In the genomic region with DNA sequence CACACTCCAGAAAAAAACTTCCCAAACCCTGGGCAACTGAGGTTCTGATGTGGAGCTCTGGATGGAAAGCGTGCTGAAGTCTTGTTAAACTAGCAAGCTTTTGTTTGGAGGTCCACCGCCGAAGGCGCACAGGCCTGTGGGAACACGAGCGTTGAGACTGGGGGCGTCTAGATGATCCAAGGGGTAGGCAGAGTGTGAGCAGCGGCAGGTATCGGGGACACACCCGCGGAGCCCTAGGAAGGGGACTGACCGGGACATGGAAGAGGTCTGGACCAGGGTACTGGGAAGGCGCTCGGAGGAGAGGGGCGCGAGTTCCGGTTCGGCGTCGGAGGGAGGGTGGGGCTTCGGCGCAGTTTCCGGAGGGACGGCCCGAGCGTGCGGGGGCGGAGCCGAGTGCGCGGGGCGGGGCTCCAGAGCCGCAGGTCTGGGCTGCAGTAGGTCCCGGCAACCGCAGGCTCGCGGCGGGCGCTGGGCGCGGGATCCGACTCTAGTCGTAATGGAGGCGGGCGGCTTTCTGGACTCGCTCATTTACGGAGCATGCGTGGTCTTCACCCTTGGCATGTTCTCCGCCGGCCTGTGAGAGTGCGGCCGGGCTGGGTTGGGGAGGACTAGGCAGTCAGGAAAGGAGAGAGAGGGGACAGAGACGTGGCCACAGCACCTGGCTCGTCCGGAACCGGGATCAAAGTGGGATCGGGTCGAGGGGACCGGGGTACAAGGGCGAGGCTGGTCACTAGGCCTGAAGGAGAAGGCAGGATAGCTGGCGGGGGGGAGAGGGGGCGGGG, we compare ENCODE assay signal across 1 cellular context.
TF ChIP-seq lines count a peak whose summit lies in the region.

A gene with protein sequence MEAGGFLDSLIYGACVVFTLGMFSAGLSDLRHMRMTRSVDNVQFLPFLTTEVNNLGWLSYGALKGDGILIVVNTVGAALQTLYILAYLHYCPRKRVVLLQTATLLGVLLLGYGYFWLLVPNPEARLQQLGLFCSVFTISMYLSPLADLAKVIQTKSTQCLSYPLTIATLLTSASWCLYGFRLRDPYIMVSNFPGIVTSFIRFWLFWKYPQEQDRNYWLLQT (plus strand): TSS at position 437 of the 782 bp plus-strand sequence. CDS start 60 bp downstream, at position 497.

TF ChIP-seq in K562, 482 proteins besides CTCF, POLR2A, EP300 and RAD21 (continued from another document and continues in another):
- TF ChIP-seq, protein P1, sequence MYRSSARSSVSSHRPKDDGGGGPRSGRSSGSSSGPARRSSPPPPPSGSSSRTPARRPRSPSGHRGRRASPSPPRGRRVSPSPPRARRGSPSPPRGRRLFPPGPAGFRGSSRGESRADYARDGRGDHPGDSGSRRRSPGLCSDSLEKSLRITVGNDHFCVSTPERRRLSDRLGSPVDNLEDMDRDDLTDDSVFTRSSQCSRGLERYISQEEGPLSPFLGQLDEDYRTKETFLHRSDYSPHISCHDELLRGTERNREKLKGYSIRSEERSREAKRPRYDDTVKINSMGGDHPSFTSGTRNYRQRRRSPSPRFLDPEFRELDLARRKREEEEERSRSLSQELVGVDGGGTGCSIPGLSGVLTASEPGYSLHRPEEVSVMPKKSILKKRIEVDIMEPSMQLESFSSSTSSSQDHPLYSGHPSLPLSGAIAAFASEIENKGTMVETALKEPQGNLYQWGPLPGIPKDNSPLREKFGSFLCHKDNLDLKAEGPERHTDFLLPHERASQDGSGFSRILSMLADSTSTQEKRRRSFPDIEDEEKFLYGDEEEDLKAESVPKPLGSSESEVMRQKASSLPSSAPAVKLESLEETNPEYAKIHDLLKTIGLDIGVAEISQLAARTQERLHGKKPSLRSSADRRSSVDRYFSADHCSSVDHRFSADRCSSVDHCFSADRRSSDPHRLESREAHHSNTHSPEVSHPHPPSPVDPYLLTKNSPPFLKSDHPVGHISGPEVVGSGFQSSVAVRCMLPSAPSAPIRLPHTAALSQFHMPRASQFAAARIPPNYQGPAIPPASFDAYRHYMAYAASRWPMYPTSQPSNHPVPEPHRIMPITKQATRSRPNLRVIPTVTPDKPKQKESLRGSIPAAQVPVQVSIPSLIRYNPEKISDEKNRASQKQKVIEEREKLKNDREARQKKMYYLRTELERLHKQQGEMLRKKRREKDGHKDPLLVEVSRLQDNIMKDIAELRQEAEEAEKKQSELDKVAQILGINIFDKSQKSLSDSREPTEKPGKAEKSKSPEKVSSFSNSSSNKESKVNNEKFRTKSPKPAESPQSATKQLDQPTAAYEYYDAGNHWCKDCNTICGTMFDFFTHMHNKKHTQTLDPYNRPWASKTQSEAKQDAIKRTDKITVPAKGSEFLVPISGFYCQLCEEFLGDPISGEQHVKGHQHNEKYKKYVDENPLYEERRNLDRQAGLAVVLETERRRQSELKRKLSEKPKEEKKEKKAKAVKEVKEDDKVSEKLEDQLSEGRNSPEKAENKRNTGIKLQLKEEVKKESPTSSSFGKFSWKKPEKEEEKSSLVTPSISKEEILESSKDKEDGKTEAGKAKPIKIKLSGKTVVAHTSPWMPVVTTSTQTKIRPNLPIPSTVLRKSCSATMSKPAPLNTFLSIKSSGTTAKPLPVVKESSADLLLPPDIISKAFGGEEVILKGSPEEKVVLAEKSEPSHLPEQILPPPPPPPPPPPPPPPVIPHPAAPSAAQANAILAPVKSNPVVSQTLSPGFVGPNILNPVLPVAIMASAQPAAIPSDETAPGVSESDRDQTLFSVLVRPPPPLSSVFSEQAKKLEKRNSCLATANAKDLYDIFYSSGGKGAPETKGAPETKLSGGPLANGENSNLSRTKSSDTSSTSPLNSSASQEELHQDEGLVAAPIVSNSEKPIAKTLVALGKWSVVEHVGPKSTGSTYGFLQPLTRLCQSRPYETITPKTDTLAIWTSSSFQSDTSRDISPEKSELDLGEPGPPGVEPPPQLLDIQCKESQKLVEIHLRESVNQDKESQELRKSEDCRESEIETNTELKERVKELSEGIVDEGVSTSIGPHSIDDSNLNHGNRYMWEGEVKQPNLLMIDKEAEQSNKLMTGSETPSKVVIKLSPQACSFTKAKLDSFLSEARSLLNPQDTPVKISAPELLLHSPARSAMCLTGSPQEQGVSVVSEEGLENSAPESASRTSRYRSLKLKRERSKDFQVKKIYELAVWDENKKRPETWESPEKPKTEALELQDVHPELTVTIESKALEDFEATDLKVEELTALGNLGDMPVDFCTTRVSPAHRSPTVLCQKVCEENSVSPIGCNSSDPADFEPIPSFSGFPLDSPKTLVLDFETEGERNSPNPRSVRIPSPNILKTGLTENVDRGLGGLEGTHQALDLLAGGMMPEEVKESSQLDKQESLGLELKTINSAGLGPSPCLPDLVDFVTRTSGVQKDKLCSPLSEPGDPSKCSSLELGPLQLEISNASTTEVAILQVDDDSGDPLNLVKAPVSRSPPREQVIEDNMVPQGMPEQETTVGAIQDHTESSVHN (IDR thresholded peaks at IDR 0.05; ENCODE audit: borderline replicate concordance in 1 of 2, low read depth in 1 of 2), result 0 out of 4 replicates have a peak, but pooled peaks of 1 of the 2 experiments have one; percentile 4
- TF ChIP-seq, protein P2, sequence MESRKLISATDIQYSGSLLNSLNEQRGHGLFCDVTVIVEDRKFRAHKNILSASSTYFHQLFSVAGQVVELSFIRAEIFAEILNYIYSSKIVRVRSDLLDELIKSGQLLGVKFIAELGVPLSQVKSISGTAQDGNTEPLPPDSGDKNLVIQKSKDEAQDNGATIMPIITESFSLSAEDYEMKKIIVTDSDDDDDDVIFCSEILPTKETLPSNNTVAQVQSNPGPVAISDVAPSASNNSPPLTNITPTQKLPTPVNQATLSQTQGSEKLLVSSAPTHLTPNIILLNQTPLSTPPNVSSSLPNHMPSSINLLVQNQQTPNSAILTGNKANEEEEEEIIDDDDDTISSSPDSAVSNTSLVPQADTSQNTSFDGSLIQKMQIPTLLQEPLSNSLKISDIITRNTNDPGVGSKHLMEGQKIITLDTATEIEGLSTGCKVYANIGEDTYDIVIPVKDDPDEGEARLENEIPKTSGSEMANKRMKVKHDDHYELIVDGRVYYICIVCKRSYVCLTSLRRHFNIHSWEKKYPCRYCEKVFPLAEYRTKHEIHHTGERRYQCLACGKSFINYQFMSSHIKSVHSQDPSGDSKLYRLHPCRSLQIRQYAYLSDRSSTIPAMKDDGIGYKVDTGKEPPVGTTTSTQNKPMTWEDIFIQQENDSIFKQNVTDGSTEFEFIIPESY (CRISPR knock-in tag; IDR thresholded peaks at IDR 0.05), result no peak
- TF ChIP-seq SMAD2 (IDR thresholded peaks at IDR 0.05; ENCODE audit: low read depth, low read length) (no peak), NCOA2 (IDR thresholded peaks at IDR 0.05; ENCODE audit: partially characterized antibody in 2 of 2) (no peak), RAD51 (IDR thresholded peaks at IDR 0.05; ENCODE audit: borderline replicate concordance, low read depth) (no peak), ZNF507 (tag; conservative IDR thresholded peaks at IDR 0.05) (no peak), TAF9B (IDR thresholded peaks at IDR 0.05; ENCODE audit: partially characterized antibody) (peak; percentile 80), EGR1 (conservative IDR thresholded peaks at IDR 0.05) (peak; percentile 94), DIDO1 (tag; IDR thresholded peaks at IDR 0.05; ENCODE audit: low read depth) (peak; percentile 47; the same call in 1 of the 2 replicates), LARP7 (IDR thresholded peaks at IDR 0.05) (peak; percentile 20; the same call in 1 of the 2 replicates), TOE1 (IDR thresholded peaks at IDR 0.05; ENCODE audit: borderline replicate concordance) (0 out of 2 replicates have a peak, but pooled peaks have one; percentile 47), TOE1 (CRISPR knock-in tag; IDR thresholded peaks at IDR 0.05; ENCODE audit: borderline replicate concordance, low read depth) (no peak), ARID1B (IDR thresholded peaks at IDR 0.05) (0 out of 2 replicates have a peak, but pooled peaks have one; percentile 42), HMGN3 (IDR thresholded peaks at IDR 0.05; ENCODE audit: borderline replicate concordance, extremely low read depth, insufficient read length, low read depth, low read length) (peak; percentile 83), MYBL2 (IDR thresholded peaks at IDR 0.05; ENCODE audit: low read depth) (no peak), MYBL2 (CRISPR knock-in tag; IDR thresholded peaks at IDR 0.05; ENCODE audit: borderline replicate concordance) (no peak), ZNF695 (CRISPR knock-in tag; IDR thresholded peaks at IDR 0.05) (no peak), ZNF699 (CRISPR knock-in tag; IDR thresholded peaks at IDR 0.05; ENCODE audit: insufficient replicate concordance) (no peak), CHD1 (IDR thresholded peaks at IDR 0.05; ENCODE audit: low read length) (peak; percentile 66), POLR2G (IDR thresholded peaks at IDR 0.05; ENCODE audit: low read depth, low read length) (peak; percentile 92), CREM (IDR thresholded peaks at IDR 0.05; ENCODE audit: low read depth) (peak; percentile 78), FOXM1 (IDR thresholded peaks at IDR 0.05; ENCODE audit: low read depth) (no peak), FOXM1 (CRISPR knock-in tag; IDR thresholded peaks at IDR 0.05; ENCODE audit: low read depth) (0 out of 2 replicates have a peak, but pooled peaks have one; percentile 56), JUNB (CRISPR knock-in tag; conservative IDR thresholded peaks at IDR 0.05) (no peak)
- TF ChIP-seq, protein P3, sequence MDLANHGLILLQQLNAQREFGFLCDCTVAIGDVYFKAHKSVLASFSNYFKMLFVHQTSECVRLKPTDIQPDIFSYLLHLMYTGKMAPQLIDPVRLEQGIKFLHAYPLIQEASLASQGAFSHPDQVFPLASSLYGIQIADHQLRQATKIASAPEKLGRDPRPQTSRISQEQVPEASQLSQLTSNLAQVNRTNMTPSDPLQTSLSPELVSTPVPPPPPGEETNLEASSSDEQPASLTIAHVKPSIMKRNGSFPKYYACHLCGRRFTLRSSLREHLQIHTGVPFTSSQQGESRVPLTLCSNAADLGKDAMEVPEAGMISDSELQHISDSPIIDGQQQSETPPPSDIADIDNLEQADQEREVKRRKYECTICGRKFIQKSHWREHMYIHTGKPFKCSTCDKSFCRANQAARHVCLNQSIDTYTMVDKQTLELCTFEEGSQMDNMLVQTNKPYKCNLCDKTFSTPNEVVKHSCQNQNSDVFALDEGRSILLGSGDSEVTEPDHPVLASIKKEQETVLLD (IDR thresholded peaks at IDR 0.05), result 0 out of 2 replicates have a peak, but pooled peaks have one; percentile 11
- TF ChIP-seq, protein P4, sequence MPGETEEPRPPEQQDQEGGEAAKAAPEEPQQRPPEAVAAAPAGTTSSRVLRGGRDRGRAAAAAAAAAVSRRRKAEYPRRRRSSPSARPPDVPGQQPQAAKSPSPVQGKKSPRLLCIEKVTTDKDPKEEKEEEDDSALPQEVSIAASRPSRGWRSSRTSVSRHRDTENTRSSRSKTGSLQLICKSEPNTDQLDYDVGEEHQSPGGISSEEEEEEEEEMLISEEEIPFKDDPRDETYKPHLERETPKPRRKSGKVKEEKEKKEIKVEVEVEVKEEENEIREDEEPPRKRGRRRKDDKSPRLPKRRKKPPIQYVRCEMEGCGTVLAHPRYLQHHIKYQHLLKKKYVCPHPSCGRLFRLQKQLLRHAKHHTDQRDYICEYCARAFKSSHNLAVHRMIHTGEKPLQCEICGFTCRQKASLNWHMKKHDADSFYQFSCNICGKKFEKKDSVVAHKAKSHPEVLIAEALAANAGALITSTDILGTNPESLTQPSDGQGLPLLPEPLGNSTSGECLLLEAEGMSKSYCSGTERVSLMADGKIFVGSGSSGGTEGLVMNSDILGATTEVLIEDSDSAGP (CRISPR knock-in tag; IDR thresholded peaks at IDR 0.05), result no peak
- TF ChIP-seq, protein P5, sequence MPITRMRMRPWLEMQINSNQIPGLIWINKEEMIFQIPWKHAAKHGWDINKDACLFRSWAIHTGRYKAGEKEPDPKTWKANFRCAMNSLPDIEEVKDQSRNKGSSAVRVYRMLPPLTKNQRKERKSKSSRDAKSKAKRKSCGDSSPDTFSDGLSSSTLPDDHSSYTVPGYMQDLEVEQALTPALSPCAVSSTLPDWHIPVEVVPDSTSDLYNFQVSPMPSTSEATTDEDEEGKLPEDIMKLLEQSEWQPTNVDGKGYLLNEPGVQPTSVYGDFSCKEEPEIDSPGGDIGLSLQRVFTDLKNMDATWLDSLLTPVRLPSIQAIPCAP (CRISPR knock-in tag; IDR thresholded peaks at IDR 0.05; ENCODE audit: borderline replicate concordance), result no peak
- TF ChIP-seq, protein P6, sequence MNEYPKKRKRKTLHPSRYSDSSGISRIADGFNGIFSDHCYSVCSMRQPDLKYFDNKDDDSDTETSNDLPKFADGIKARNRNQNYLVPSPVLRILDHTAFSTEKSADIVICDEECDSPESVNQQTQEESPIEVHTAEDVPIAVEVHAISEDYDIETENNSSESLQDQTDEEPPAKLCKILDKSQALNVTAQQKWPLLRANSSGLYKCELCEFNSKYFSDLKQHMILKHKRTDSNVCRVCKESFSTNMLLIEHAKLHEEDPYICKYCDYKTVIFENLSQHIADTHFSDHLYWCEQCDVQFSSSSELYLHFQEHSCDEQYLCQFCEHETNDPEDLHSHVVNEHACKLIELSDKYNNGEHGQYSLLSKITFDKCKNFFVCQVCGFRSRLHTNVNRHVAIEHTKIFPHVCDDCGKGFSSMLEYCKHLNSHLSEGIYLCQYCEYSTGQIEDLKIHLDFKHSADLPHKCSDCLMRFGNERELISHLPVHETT (CRISPR knock-in tag; conservative IDR thresholded peaks at IDR 0.05 in 1 of 2, IDR thresholded peaks at IDR 0.05 in 1 of 2), result peak in 1 of 2 experiments; percentile 77; a peak in 2 of 4 replicates
- TF ChIP-seq, protein P7, sequence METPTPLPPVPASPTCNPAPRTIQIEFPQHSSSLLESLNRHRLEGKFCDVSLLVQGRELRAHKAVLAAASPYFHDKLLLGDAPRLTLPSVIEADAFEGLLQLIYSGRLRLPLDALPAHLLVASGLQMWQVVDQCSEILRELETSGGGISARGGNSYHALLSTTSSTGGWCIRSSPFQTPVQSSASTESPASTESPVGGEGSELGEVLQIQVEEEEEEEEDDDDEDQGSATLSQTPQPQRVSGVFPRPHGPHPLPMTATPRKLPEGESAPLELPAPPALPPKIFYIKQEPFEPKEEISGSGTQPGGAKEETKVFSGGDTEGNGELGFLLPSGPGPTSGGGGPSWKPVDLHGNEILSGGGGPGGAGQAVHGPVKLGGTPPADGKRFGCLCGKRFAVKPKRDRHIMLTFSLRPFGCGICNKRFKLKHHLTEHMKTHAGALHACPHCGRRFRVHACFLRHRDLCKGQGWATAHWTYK (CRISPR knock-in tag; IDR thresholded peaks at IDR 0.05), result peak; percentile 14; the same call in 1 of the 2 replicates
- TF ChIP-seq, protein P8, sequence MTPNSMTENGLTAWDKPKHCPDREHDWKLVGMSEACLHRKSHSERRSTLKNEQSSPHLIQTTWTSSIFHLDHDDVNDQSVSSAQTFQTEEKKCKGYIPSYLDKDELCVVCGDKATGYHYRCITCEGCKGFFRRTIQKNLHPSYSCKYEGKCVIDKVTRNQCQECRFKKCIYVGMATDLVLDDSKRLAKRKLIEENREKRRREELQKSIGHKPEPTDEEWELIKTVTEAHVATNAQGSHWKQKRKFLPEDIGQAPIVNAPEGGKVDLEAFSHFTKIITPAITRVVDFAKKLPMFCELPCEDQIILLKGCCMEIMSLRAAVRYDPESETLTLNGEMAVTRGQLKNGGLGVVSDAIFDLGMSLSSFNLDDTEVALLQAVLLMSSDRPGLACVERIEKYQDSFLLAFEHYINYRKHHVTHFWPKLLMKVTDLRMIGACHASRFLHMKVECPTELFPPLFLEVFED (CRISPR knock-in tag; conservative IDR thresholded peaks at IDR 0.05), result 0 out of 2 replicates have a peak, but pooled peaks have one; percentile 9
